Comparison of ENCODE assay signal across 10 cellular contexts in genomic region chr1:223776826-223777454, GRCh38.
A peak's percentile ranks its signal among the peaks of the same experiment; 100 is the strongest.
DNase-seq lines count a peak whose midpoint lies in the region; ATAC-seq, FAIRE-seq and TF ChIP-seq lines count a peak whose summit lies in the region.
"Had no signal": no experiment of that assay in that cellular context is flagged by ENCODE, and none has a peak within 500 bp of the region (broad histone marks: within the 10 kb centered on the region; RNA-seq: fewer than 3 reads in every experiment).

No MANE protein-coding gene starts in this region.

- H3K4me1 ChIP-seq in gastrocnemius medialis, result peaks cover 4 to 6% of the 10 kb centered on the region in 2 donors

- H3K27me3 Mint-ChIP-seq in activated CD8-positive, alpha-beta memory T cell treated with anti-CD3 and anti-CD28 coated beads, Interleukin-2, amount 10 ng/mL, durations not matched to agents 7 days and 5 days, result no peaks in the 10 kb centered on the region
- H3K27me3 Mint-ChIP-seq in T-helper 17 cell, result no peaks in the 10 kb centered on the region
- peaks cover 1% of the 10 kb centered on the region for H3K27me3 Mint-ChIP-seq in endothelial cell (ENCODE audit: unreplicated experiment)

- TF ChIP-seq POLR2A in gastrocnemius medialis (IDR thresholded peaks at IDR 0.05), result no peak

- peaks cover 0 to 92% of the 10 kb centered on the region in 2 donors for H3K36me3 ChIP-seq in gastrocnemius medialis

- H3K27ac Mint-ChIP-seq in activated CD8-positive, alpha-beta memory T cell treated with anti-CD3 and anti-CD28 coated beads, Interleukin-2, amount 10 ng/mL, durations not matched to agents 7 days and 5 days, result peak overlapping the region; percentile 37
- peak overlapping the region; percentile 91 for H3K27ac Mint-ChIP-seq in T-helper 17 cell
- H3K27ac Mint-ChIP-seq in endothelial cell (ENCODE audit: unreplicated experiment), result peak overlapping the region; percentile 39

- no peak for FAIRE-seq in RCC 7860 (lab: Jason Lieb, UNC)

- H3K9me3 Mint-ChIP-seq in activated CD8-positive, alpha-beta memory T cell treated with anti-CD3 and anti-CD28 coated beads, Interleukin-2, amount 10 ng/mL, durations not matched to agents 7 days and 5 days (ENCODE audit: low read depth), result no peaks in the 10 kb centered on the region
- H3K9me3 Mint-ChIP-seq in endothelial cell (ENCODE audit: unreplicated experiment), result no peaks in the 10 kb centered on the region

- no peak for ATAC-seq in activated CD8-positive, alpha-beta memory T cell treated with anti-CD3 and anti-CD28 coated beads, Interleukin-2, amount 10 ng/mL, durations not matched to agents 7 days and 5 days
- ATAC-seq in T-helper 17 cell (no peak), gastrocnemius medialis (no peak)

- H3K36me3 Mint-ChIP-seq in activated CD8-positive, alpha-beta memory T cell treated with anti-CD3 and anti-CD28 coated beads, Interleukin-2, amount 10 ng/mL, durations not matched to agents 7 days and 5 days, result peaks cover 49% of the 10 kb centered on the region
- H3K36me3 Mint-ChIP-seq in T-helper 17 cell (ENCODE audit: low read depth), result peaks cover 12% of the 10 kb centered on the region
- peaks cover 28% of the 10 kb centered on the region for H3K36me3 Mint-ChIP-seq in endothelial cell (ENCODE audit: low read depth, unreplicated experiment)

- no peak overlapping the region for H3K4me3 ChIP-seq in gastrocnemius medialis

- no peaks in the 10 kb centered on the region for H3K27me3 ChIP-seq in gastrocnemius medialis

- intact Hi-C loops in gastrocnemius medialis (cut with DNase I; ENCODE audit: low total_unique reads), result no loop called here

- TF ChIP-seq CTCF in endothelial cell (IDR thresholded peaks at IDR 0.05; ENCODE audit: unreplicated experiment) (no peak), gastrocnemius medialis (IDR thresholded peaks at IDR 0.05 in 4 of 5, conservative IDR thresholded peaks at IDR 0.05 in 1 of 5) (no peak)

- DNase-seq in activated CD8-positive, alpha-beta memory T cell treated with anti-CD3 and anti-CD28 coated beads, Interleukin-2, amount 10 ng/mL, durations not matched to agents 7 days and 5 days, result peak; percentile 12
- DNase-seq in activated CD8-positive, alpha-beta memory T cell treated with anti-CD3 and anti-CD28 coated beads, Interleukin-2, amount 50 U/mL, for 48 hours, result no peak
- DNase-seq in T-helper 17 cell, result no peak
- no peak for DNase-seq in endothelial cell (ENCODE audit: low spot score)
- no peak for DNase-seq in gastrocnemius medialis
- no peak for DNase-seq in CD1c-positive myeloid dendritic cell (ENCODE audit: extremely low spot score)
- DNase-seq in NCI-H69 (lab: John Stamatoyannopoulos, UW), result no peak
- DNase-seq in RCC 7860 (ENCODE audit: low spot score), result no peak
- DNase-seq: ACHN, NCI-H2081 treated with DMSO at 0.1 percent for 48 hours had no signal

- no peak overlapping the region for H3K4me3 Mint-ChIP-seq in activated CD8-positive, alpha-beta memory T cell treated with anti-CD3 and anti-CD28 coated beads, Interleukin-2, amount 10 ng/mL, durations not matched to agents 7 days and 5 days
- H3K4me3 Mint-ChIP-seq in T-helper 17 cell (peak overlapping the region; percentile 74), endothelial cell (ENCODE audit: unreplicated experiment) (peak overlapping the region; percentile 26)

- CTCF ChIA-PET in activated CD8-positive, alpha-beta memory T cell treated with anti-CD3 and anti-CD28 coated beads, Interleukin-2, amount 10 ng/mL, durations not matched to agents 7 days and 5 days (lab: Charles Lee), result interaction anchor here (2.7 kb wide), 1 partner anchor 78 kb away, joined by 10 read pairs; no protein-coding TSS in a partner anchor

- peaks cover 39% of the 10 kb centered on the region for H3K4me1 Mint-ChIP-seq in activated CD8-positive, alpha-beta memory T cell treated with anti-CD3 and anti-CD28 coated beads, Interleukin-2, amount 10 ng/mL, durations not matched to agents 7 days and 5 days
- peaks cover 27% of the 10 kb centered on the region for H3K4me1 Mint-ChIP-seq in T-helper 17 cell
- peaks cover 37% of the 10 kb centered on the region for H3K4me1 Mint-ChIP-seq in endothelial cell (ENCODE audit: unreplicated experiment)

- in situ Hi-C loops in gastrocnemius medialis (cut with MboI; ENCODE audit: low sequenced_read_pairs in 4 of 4), result no loop called here

- no peaks in the 10 kb centered on the region for H3K9me3 ChIP-seq in T-helper 17 cell (ENCODE audit: control insufficient read depth, low read length, poor library complexity, severe bottlenecking)
- H3K9me3 ChIP-seq in gastrocnemius medialis, result no peaks in the 10 kb centered on the region

- H3K27ac ChIP-seq in gastrocnemius medialis, result peak overlapping the region in 3 of 4 donors; percentile 27 to 64 (median 37)

Comparison
In these comparisons a context has a peak if more than half of its experiments do, and no peak if none do; other contexts are left out.
1. H3K27ac Mint-ChIP-seq: peak in every context shown above with its lines; median percentile 91 in T-helper 17 cell; 39 in endothelial cell; 37 in activated CD8-positive, alpha-beta memory T cell treated with anti-CD3 and anti-CD28 coated beads, Interleukin-2, amount 10 ng/mL, durations not matched to agents 7 days and 5 days.